In genomic region chr5:89081360-89081759, GRCh38 we compare ENCODE assay signal across 15 cellular contexts.
DNase-seq lines count a peak whose midpoint lies in the region; ATAC-seq and TF ChIP-seq lines count a peak whose summit lies in the region.
"Had no signal": no experiment of that assay in that cellular context is flagged by ENCODE, and none has a peak within 500 bp of the region (broad histone marks: within the 10 kb centered on the region; RNA-seq: fewer than 3 reads in every experiment).

No MANE protein-coding gene starts in this region.

- POLR2A ChIA-PET in Caco-2 (lab: Charles Lee): no interaction called here

- intact Hi-C loops in sciatic nerve (cut with DNase I): no loop called here
- intact Hi-C loops in Caco-2 (cut with micrococcal nuclease; ENCODE audit: unreplicated experiment): loop anchor here (10.0 kb wide), 1 partner anchor 357 kb away; no protein-coding TSS in a partner anchor

- peak; percentile 82 for ATAC-seq in GM18909 (IDR thresholded peaks at IDR 0.05; ENCODE audit: poor library complexity, unreplicated experiment)
- ATAC-seq in GM21576 (IDR thresholded peaks at IDR 0.05; ENCODE audit: unreplicated experiment): peak; percentile 55
- ATAC-seq in HG03103 (IDR thresholded peaks at IDR 0.05; ENCODE audit: low read depth, unreplicated experiment): peak; percentile 81
- no peak for ATAC-seq in sciatic nerve
- ATAC-seq: activated T-helper 17 cell treated with anti-CD3 and anti-CD28 coated beads, Interleukin-2, amount 50 U/mL, for 72 hours; foreskin keratinocyte; HepG2 had no signal

- no peaks in the 10 kb centered on the region for H3K9me3 Mint-ChIP-seq in Caco-2 (ENCODE audit: unreplicated experiment)
- H3K9me3 Mint-ChIP-seq: activated T-helper 17 cell treated with anti-CD3 and anti-CD28 coated beads, Interleukin-2, amount 50 U/mL, for 72 hours; CD4-positive, alpha-beta T cell; H9 had no signal

- no peaks in the 10 kb centered on the region for H3K4me1 Mint-ChIP-seq in Caco-2 (ENCODE audit: low read depth, unreplicated experiment)
- H3K4me1 Mint-ChIP-seq: activated T-helper 17 cell treated with anti-CD3 and anti-CD28 coated beads, Interleukin-2, amount 50 U/mL, for 72 hours; H9 had no signal

- H3K27ac Mint-ChIP-seq in Caco-2 (ENCODE audit: unreplicated experiment): no peak overlapping the region
- H3K27ac Mint-ChIP-seq: activated T-helper 17 cell treated with anti-CD3 and anti-CD28 coated beads, Interleukin-2, amount 50 U/mL, for 72 hours; CD4-positive, alpha-beta T cell had no signal

- H3K4me3 Mint-ChIP-seq in Caco-2 (ENCODE audit: unreplicated experiment): no peak overlapping the region
- H3K4me3 Mint-ChIP-seq: activated T-helper 17 cell treated with anti-CD3 and anti-CD28 coated beads, Interleukin-2, amount 50 U/mL, for 72 hours; CD4-positive, alpha-beta T cell; H9 had no signal

- H3K4me1 ChIP-seq in Caco-2: no peaks in the 10 kb centered on the region
- H3K4me1 ChIP-seq: foreskin keratinocyte had no signal

- CTCF ChIA-PET in Caco-2 (lab: Charles Lee): no interaction called here

- DNase-seq in germinal center (ENCODE audit: low spot score): peak; percentile 27
- no peak for DNase-seq in sciatic nerve (ENCODE audit: low spot score)
- DNase-seq in DMS79 (lab: John Stamatoyannopoulos, UW): no peak
- no peak for DNase-seq in Caco-2
- no peak for DNase-seq in AG20443 (ENCODE audit: low spot score)
- DNase-seq: CD4-positive, alpha-beta T cell; effector memory CD4-positive, alpha-beta T cell; foreskin keratinocyte; H9; NCI-H1694 had no signal

- H3K27me3 ChIP-seq in Caco-2 (replicated peaks; ENCODE audit: control insufficient read depth, insufficient read depth, low read length): no peaks in the 10 kb centered on the region
- H3K27me3 ChIP-seq: foreskin keratinocyte had no signal

- H3K36me3 ChIP-seq in Caco-2 (ENCODE audit: control insufficient read depth, insufficient read depth, low read length): no peaks in the 10 kb centered on the region

- no TSS peak for BruUV-seq in Caco-2 (replicated peaks; lab: Mats Ljungman, UMichigan)

- H3K4me3 ChIP-seq in Caco-2 (ENCODE audit: low read depth, low read length): no peak overlapping the region

- H3K9me3 ChIP-seq in Caco-2: no peaks in the 10 kb centered on the region

- no peaks in the 10 kb centered on the region for H3K27me3 Mint-ChIP-seq in Caco-2 (ENCODE audit: insufficient read depth, unreplicated experiment)
- H3K27me3 Mint-ChIP-seq: activated T-helper 17 cell treated with anti-CD3 and anti-CD28 coated beads, Interleukin-2, amount 50 U/mL, for 72 hours; CD4-positive, alpha-beta T cell had no signal

- TF ChIP-seq CTCF in Caco-2 (IDR thresholded peaks at IDR 0.05; ENCODE audit: insufficient read depth in 1 of 2, low read depth in 1 of 2, low read length in 1 of 2, severe bottlenecking in 1 of 2, unreplicated experiment in 1 of 2): no peak

- no peaks in the 10 kb centered on the region for H3K36me3 Mint-ChIP-seq in Caco-2 (ENCODE audit: insufficient read depth, unreplicated experiment)
